In genomic region chr5:177066227-177066626, GRCh38 we compare ENCODE assay signal across 1 cellular context.
TF ChIP-seq lines count a peak whose summit lies in the region.

No MANE protein-coding gene starts in this region.

TF ChIP-seq in IMR-90, 13 proteins besides CTCF, POLR2A, EP300 and RAD21 (continued from another document):
- TF ChIP-seq, protein P1, sequence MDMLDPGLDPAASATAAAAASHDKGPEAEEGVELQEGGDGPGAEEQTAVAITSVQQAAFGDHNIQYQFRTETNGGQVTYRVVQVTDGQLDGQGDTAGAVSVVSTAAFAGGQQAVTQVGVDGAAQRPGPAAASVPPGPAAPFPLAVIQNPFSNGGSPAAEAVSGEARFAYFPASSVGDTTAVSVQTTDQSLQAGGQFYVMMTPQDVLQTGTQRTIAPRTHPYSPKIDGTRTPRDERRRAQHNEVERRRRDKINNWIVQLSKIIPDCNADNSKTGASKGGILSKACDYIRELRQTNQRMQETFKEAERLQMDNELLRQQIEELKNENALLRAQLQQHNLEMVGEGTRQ (IDR thresholded peaks at IDR 0.05; ENCODE audit: low read depth, low read length), result no peak
- no peak for TF ChIP-seq NFE2L2 (IDR thresholded peaks at IDR 0.05; ENCODE audit: low read depth, low read length)
TF ChIP-seq in IMR-90: peak in this region for 0.
